Comparison of ENCODE assay signal across 23 cellular contexts in genomic region chr9:106288689-106289088, GRCh38.
DNase-seq lines count a peak whose midpoint lies in the region; ATAC-seq, FAIRE-seq and TF ChIP-seq lines count a peak whose summit lies in the region.
"Had no signal": no experiment of that assay in that cellular context is flagged by ENCODE, and none has a peak within 500 bp of the region (broad histone marks: within the 10 kb centered on the region; RNA-seq: fewer than 3 reads in every experiment).

No MANE protein-coding gene starts in this region.

- H3K27me3 ChIP-seq in right atrium auricular region (no peaks in the 10 kb centered on the region), trophoblast cell (ENCODE audit: insufficient read depth, low read length) (no peaks in the 10 kb centered on the region), small intestine (ENCODE audit: control insufficient read depth in 2 of 2, insufficient read depth in 2 of 2, low read length in 2 of 2) (no peaks in the 10 kb centered on the region)

- peak overlapping the region; percentile 31 for H4K91ac ChIP-seq in trophoblast cell (ENCODE audit: low read depth, low read length)

- peak overlapping the region; percentile 55 for H2BK12ac ChIP-seq in trophoblast cell (ENCODE audit: low read length)

- no peak overlapping the region for H2AK5ac ChIP-seq in trophoblast cell (ENCODE audit: low read length)

- H3K36me3 ChIP-seq in right atrium auricular region (no peaks in the 10 kb centered on the region), trophoblast cell (ENCODE audit: control insufficient read depth in 1 of 2, insufficient read depth in 2 of 2, low read length in 2 of 2) (no peaks in the 10 kb centered on the region), small intestine (ENCODE audit: control insufficient read depth in 2 of 2, insufficient read depth in 2 of 2, low read length in 2 of 2) (no peaks in the 10 kb centered on the region)
- H3K36me3 ChIP-seq: HAP-1 had no signal

- no peak overlapping the region for H2BK5ac ChIP-seq in trophoblast cell (ENCODE audit: low read depth, low read length, poor library complexity)

- ATAC-seq in Right ventricle myocardium inferior: no peak
- ATAC-seq: A549 had no signal

- no peak overlapping the region for H3K27ac ChIP-seq in right atrium auricular region
- H3K27ac ChIP-seq in trophoblast cell (ENCODE audit: low read depth, low read length): no peak overlapping the region
- no peak overlapping the region for H3K27ac ChIP-seq in small intestine (ENCODE audit: low read depth in 1 of 2, low read length in 1 of 2)
- H3K27ac ChIP-seq: A549 had no signal

- no peaks in the 10 kb centered on the region for H3K9me3 Mint-ChIP-seq in brain

- H3K4me3 ChIP-seq in right atrium auricular region (no peak overlapping the region), trophoblast cell (ENCODE audit: low read depth, low read length) (no peak overlapping the region), small intestine (ENCODE audit: low read depth in 1 of 2, low read length in 2 of 2) (no peak overlapping the region)
- H3K4me3 ChIP-seq: A549, HAP-1 had no signal

- no peak overlapping the region for H3K18ac ChIP-seq in trophoblast cell (ENCODE audit: low read length)

- H3K27me3 Mint-ChIP-seq in brain: no peaks in the 10 kb centered on the region
- H3K27me3 Mint-ChIP-seq: CD4-positive, alpha-beta memory T cell had no signal

- H3K4me3 Mint-ChIP-seq in brain: no peak overlapping the region
- H3K4me3 Mint-ChIP-seq: CD4-positive, alpha-beta memory T cell; HFFc6 had no signal

- H3K9ac ChIP-seq in trophoblast cell (ENCODE audit: low read length): no peak overlapping the region

- no peak overlapping the region for H2AFZ ChIP-seq in trophoblast cell (ENCODE audit: insufficient read depth, low read length, poor library complexity)

- no peak overlapping the region for H3K14ac ChIP-seq in trophoblast cell (ENCODE audit: low read length)

- TF ChIP-seq CTCF in right atrium auricular region (IDR thresholded peaks at IDR 0.05) (no peak), brain (conservative IDR thresholded peaks at IDR 0.05) (no peak)

- no peaks in the 10 kb centered on the region for H3K36me3 Mint-ChIP-seq in brain
- H3K36me3 Mint-ChIP-seq: CD4-positive, alpha-beta memory T cell had no signal

- peak overlapping the region; percentile 68 to 98 (median 94) for H3K27ac Mint-ChIP-seq in brain
- H3K27ac Mint-ChIP-seq: CD4-positive, alpha-beta memory T cell; HFFc6 had no signal

- H3K4me2 ChIP-seq in trophoblast cell (ENCODE audit: low read length): no peak overlapping the region
- H3K4me2 ChIP-seq: A549 had no signal

- H3K23ac ChIP-seq in trophoblast cell (ENCODE audit: low read length): no peak overlapping the region

- no peak overlapping the region for H4K12ac ChIP-seq in trophoblast cell (ENCODE audit: low read depth, low read length)

- peak; percentile 68 for DNase-seq in Right ventricle myocardium inferior (ENCODE audit: missing footprints)
- no peak for DNase-seq in right atrium auricular region (ENCODE audit: low spot score)
- DNase-seq in trophoblast cell: no peak
- no peak for DNase-seq in NCI-H446 (lab: John Stamatoyannopoulos, UW)
- no peak for DNase-seq in HuH-7 (ENCODE audit: low spot score)
- DNase-seq in small intestine: no peak
- DNase-seq: 8988T; ACHN; AML-193; Calu3; CD4-positive, alpha-beta memory T cell; COR-L47; DMS53; DMS79 treated with DMSO at 0.1 percent for 48 hours; GF-D8; GOT3; HFFc6 had no signal

- WGBS in trophoblast cell (ENCODE audit: extremely low coverage, insufficient coverage, insufficient read length): no CpG with 5 or more reads among the region's 8 CpGs
- WGBS in small intestine, 3 donors: 86% methylated on average over 8 of the region's 8 CpGs

- no peak overlapping the region for H3K4ac ChIP-seq in trophoblast cell (ENCODE audit: low read depth, low read length)

- peaks cover 53% of the 10 kb centered on the region for H3K4me1 Mint-ChIP-seq in brain
- H3K4me1 Mint-ChIP-seq: CD4-positive, alpha-beta memory T cell had no signal

- peaks cover 4% of the 10 kb centered on the region for H3K79me1 ChIP-seq in trophoblast cell (ENCODE audit: low read length)

- no peaks in the 10 kb centered on the region for H3K79me2 ChIP-seq in trophoblast cell (ENCODE audit: control insufficient read depth, insufficient read depth, low read length, poor library complexity)

- no peak overlapping the region for H4K8ac ChIP-seq in trophoblast cell (ENCODE audit: low read depth, low read length)

- FAIRE-seq in small intestine (lab: Jason Lieb, UNC): no peak
- FAIRE-seq: A549, GM12891, GM18507, H54 had no signal

- no peak overlapping the region for H2BK120ac ChIP-seq in trophoblast cell (ENCODE audit: insufficient read depth, low read length, poor library complexity)

- H3K4me1 ChIP-seq in right atrium auricular region: peaks cover 0 to 6% of the 10 kb centered on the region in 2 donors
- peaks cover 2% of the 10 kb centered on the region in 2 experiments for H3K4me1 ChIP-seq in trophoblast cell (ENCODE audit: control insufficient read depth in 1 of 2, insufficient read depth in 2 of 2, low read length in 2 of 2)
- H3K4me1 ChIP-seq in small intestine (ENCODE audit: control insufficient read depth in 2 of 2, insufficient read depth in 1 of 2, low read depth in 1 of 2, low read length in 1 of 2): peaks cover 0 to 3% of the 10 kb centered on the region in 2 donors
- H3K4me1 ChIP-seq: A549 had no signal

- H3K9me3 ChIP-seq in right atrium auricular region (no peaks in the 10 kb centered on the region), trophoblast cell (ENCODE audit: insufficient read depth, low read depth, low read length) (no peaks in the 10 kb centered on the region), small intestine (ENCODE audit: control insufficient read depth, low read depth) (no peaks in the 10 kb centered on the region)
- H3K9me3 ChIP-seq: A549, HAP-1 had no signal

- intact Hi-C loops in Right ventricle myocardium inferior (cut with DNase I): no loop called here
